Comparison of ENCODE assay signal across 11 cellular contexts in the genomic region with DNA sequence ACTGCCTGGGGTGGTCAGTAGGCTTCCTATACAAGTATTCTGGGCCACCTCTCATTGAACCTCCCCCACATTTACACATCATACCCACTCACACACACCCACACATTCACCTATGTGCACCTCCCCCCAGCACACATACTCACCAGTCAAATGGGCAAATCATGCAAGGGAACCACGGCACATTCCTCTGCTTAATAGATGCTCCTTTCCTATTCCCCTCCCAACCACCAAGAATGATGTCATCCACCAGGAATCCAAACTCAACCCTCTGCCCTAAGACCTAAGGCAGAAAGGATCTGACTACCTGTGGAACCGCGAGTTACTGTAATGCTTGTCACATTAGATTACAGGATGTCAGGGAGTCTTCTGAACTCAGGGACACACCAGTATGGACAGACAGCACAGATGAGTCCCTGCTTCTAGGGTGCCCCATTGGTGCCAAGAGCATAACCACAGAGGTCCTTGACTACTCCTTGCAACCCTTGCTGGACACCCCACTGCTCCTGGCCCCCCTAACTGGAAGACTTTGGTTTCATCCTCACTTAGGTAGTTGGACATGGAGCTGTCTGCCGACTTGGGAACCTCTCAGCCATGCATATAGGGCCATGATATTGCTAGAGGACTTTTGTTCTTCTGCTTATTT. TPM values are rescaled to one million over a fixed set of nuclear protein-coding genes. Genes with fewer than 3 reads are reported as not detected.
DNase-seq lines count a peak whose midpoint lies in the region; ATAC-seq, FAIRE-seq and TF ChIP-seq lines count a peak whose summit lies in the region.
"Had no signal": no experiment of that assay in that cellular context is flagged by ENCODE, and none has a peak within 500 bp of the region (broad histone marks: within the 10 kb centered on the region; RNA-seq: fewer than 3 reads in every experiment).

No MANE protein-coding gene starts in this region.

- H3K4ac ChIP-seq in H9 (ENCODE audit: low read depth, low read length): no peak overlapping the region

- H4K20me1 ChIP-seq in K562 (replicated peaks; ENCODE audit: control insufficient read depth, insufficient read depth, low read length): no peaks in the 10 kb centered on the region
- no peaks in the 10 kb centered on the region for H4K20me1 ChIP-seq in H9 (ENCODE audit: control insufficient read depth, insufficient read depth, insufficient read length)

- no peak overlapping the region for H3K4me3 Mint-ChIP-seq in H9
- H3K4me3 Mint-ChIP-seq: activated CD4-positive, alpha-beta T cell treated with anti-CD3 and anti-CD28 coated beads, Interleukin-2, amount 10 ng/mL, durations not matched to agents 24 days and 14 days had no signal

- no peak overlapping the region for H3K4me3 ChIP-seq in K562

- no peak overlapping the region for H2BK12ac ChIP-seq in H9 (ENCODE audit: insufficient read length, low read depth, low read length)

- H4K8ac ChIP-seq in H9 (replicated peaks; ENCODE audit: insufficient read length, low read depth, low read length): no peak overlapping the region

- BruUV-seq in K562 (replicated peaks; lab: Mats Ljungman, UMichigan): no TSS peak

- no peaks in the 10 kb centered on the region for H3K23me2 ChIP-seq in H9 (ENCODE audit: insufficient read length, low read depth, low read length, poor library complexity, severe bottlenecking)

- H2BK5ac ChIP-seq in H9 (ENCODE audit: insufficient read length, low read length): no peak overlapping the region

- H3K9me3 Mint-ChIP-seq in H9: no peaks in the 10 kb centered on the region
- H3K9me3 Mint-ChIP-seq: activated CD4-positive, alpha-beta T cell treated with anti-CD3 and anti-CD28 coated beads, Interleukin-2, amount 10 ng/mL, durations not matched to agents 24 days and 14 days had no signal

- no peak overlapping the region for H2BK20ac ChIP-seq in H9 (ENCODE audit: low read depth, low read length, poor library complexity, severe bottlenecking)

- POLR2A ChIA-PET in K562 (lab: Yijun Ruan, JAX): interaction anchor here (0.6 kb wide), 1 partner anchor 43 kb away, joined by 3 read pairs; no protein-coding TSS in a partner anchor

- TF ChIP-seq EP300 in Ishikawa (IDR thresholded peaks at IDR 0.05; ENCODE audit: borderline replicate concordance) (no peak; the same call in 1 of the 2 replicates), K562 (IDR thresholded peaks at IDR 0.05; ENCODE audit: low read length) (no peak)

- no peaks in the 10 kb centered on the region for H3K36me3 ChIP-seq in K562 (ENCODE audit: control insufficient read depth, insufficient read depth, low read length)

- no peaks in the 10 kb centered on the region for H3K27me3 ChIP-seq in K562 (ENCODE audit: control insufficient read depth in 2 of 2, insufficient read depth in 2 of 2, low read length in 2 of 2)
- no peaks in the 10 kb centered on the region for H3K27me3 ChIP-seq in H9 (ENCODE audit: insufficient read depth, low read length)

- H3K9ac ChIP-seq in K562 (ENCODE audit: insufficient read depth in 1 of 2, low read depth in 2 of 2, low read length in 2 of 2): no peak overlapping the region
- H3K9ac ChIP-seq in H9 (ENCODE audit: extremely low read depth, insufficient read length, low read length): no peak overlapping the region

- H3K27ac ChIP-seq in K562 (ENCODE audit: extremely low read depth, low read depth, low read length): no peak overlapping the region
- no peak overlapping the region for H3K27ac ChIP-seq in H9 (ENCODE audit: insufficient read length, low read depth, low read length)

- in situ Hi-C loops in K562 (cut with MboI): no loop called here

- H2AK5ac ChIP-seq in H9 (ENCODE audit: insufficient read length, low read length): no peak overlapping the region

- H3T11ph ChIP-seq in H9 (ENCODE audit: low read length): no peak overlapping the region

- ATAC-seq in K562 (no peak; the same call in 1 of the 3 replicates), HG02588 (IDR thresholded peaks at IDR 0.05; ENCODE audit: unreplicated experiment) (no peak), GM19023 (IDR thresholded peaks at IDR 0.05; ENCODE audit: unreplicated experiment) (no peak)

- no peaks in the 10 kb centered on the region for H3K79me1 ChIP-seq in H9 (ENCODE audit: insufficient read depth, low read depth, low read length, poor library complexity, severe bottlenecking)

- no peak overlapping the region for H3K23ac ChIP-seq in H9 (ENCODE audit: insufficient read length, low read depth, low read length)

- no peaks in the 10 kb centered on the region for H3K9me3 ChIP-seq in K562 (replicated peaks; ENCODE audit: control insufficient read depth, insufficient read depth, low read depth, low read length)
- no peaks in the 10 kb centered on the region for H3K9me3 ChIP-seq in H9 (ENCODE audit: control insufficient read depth, low read depth, low read length)

- H3K56ac ChIP-seq in H9 (ENCODE audit: insufficient read length, low read depth, low read length): no peak overlapping the region

- TF ChIP-seq RAD21 in Ishikawa (IDR thresholded peaks at IDR 0.05; ENCODE audit: low read depth): no peak
- TF ChIP-seq RAD21 in K562 (CRISPR knock-in tag; conservative IDR thresholded peaks at IDR 0.05 in 1 of 2, IDR thresholded peaks at IDR 0.05 in 1 of 2): no peak

- H3K14ac ChIP-seq in H9 (ENCODE audit: insufficient read depth, low read length): no peak overlapping the region

- TF ChIP-seq POLR2A in K562 (conservative IDR thresholded peaks at IDR 0.05): no peak

- DNase-seq in AG08396 (ENCODE audit: low spot score) (peak; percentile 46), K562 (ENCODE audit: extremely low read depth in 1 of 4, low spot score in 3 of 4) (no peak), kidney tubule cell (ENCODE audit: low spot score) (peak; percentile 100), H9 (no peak)
- DNase-seq in central memory CD4-positive, alpha-beta T cell: no peak
- DNase-seq: activated CD4-positive, alpha-beta T cell treated with anti-CD3 and anti-CD28 coated beads, Interleukin-2, amount 10 ng/mL, durations not matched to agents 24 days and 14 days; activated naive CD4-positive, alpha-beta T cell treated with Interleukin-2 at 50 U/mL for 16 hours had no signal

- intact Hi-C loops in K562 (cut with micrococcal nuclease): no loop called here

- TF ChIP-seq CTCF in K562 (IDR thresholded peaks at IDR 0.05 in 2 of 3, conservative IDR thresholded peaks at IDR 0.05 in 1 of 3; ENCODE audit: insufficient read depth in 2 of 3, low read depth in 1 of 3, low read length in 3 of 3): no peak
- TF ChIP-seq CTCF in H9 (conservative IDR thresholded peaks at IDR 0.05): no peak

- no peaks in the 10 kb centered on the region; a peak in 1 of 7 replicates for H3K36me3 Mint-ChIP-seq in H9 (ENCODE audit: insufficient read depth in 1 of 3, low read depth in 3 of 3)

- H3K9me1 ChIP-seq in K562 (ENCODE audit: control insufficient read depth, insufficient read depth, low read length): no peaks in the 10 kb centered on the region

- H4K91ac ChIP-seq in H9 (ENCODE audit: insufficient read length, low read depth, low read length): no peak overlapping the region

- H2AFZ ChIP-seq in K562 (ENCODE audit: low read depth, low read length): no peak overlapping the region
- no peak overlapping the region for H2AFZ ChIP-seq in H9 (ENCODE audit: low read length)

- H3K79me2 ChIP-seq in K562 (ENCODE audit: control insufficient read depth, insufficient read depth, low read length) (no peaks in the 10 kb centered on the region), H9 (ENCODE audit: insufficient read depth, low read length) (no peaks in the 10 kb centered on the region)

- peaks cover 1% of the 10 kb centered on the region; the same call in 1 of the 2 replicates for H3K27me3 Mint-ChIP-seq in H9 (ENCODE audit: low read depth)
- H3K27me3 Mint-ChIP-seq: activated CD4-positive, alpha-beta T cell treated with anti-CD3 and anti-CD28 coated beads, Interleukin-2, amount 10 ng/mL, durations not matched to agents 24 days and 14 days had no signal

- CTCF ChIA-PET in K562 (lab: Yijun Ruan, JAX; ENCODE audit: low intra/inter-chr PET ratio): no interaction called here

- H3K27ac Mint-ChIP-seq in H9: 0 out of 7 replicates have a peak overlapping the region, but pooled peaks of 1 of the 3 experiments have one; percentile 30
- H3K27ac Mint-ChIP-seq: activated CD4-positive, alpha-beta T cell treated with anti-CD3 and anti-CD28 coated beads, Interleukin-2, amount 10 ng/mL, durations not matched to agents 24 days and 14 days had no signal

- no peak overlapping the region for H2BK15ac ChIP-seq in H9 (ENCODE audit: low read depth, low read length)

- WGBS in K562 (ENCODE audit: insufficient coverage, low coverage, missing lambda C conversion rate): 19% methylated on average over 4 of the region's 4 CpGs
- WGBS in H9 (ENCODE audit: extremely low coverage, insufficient read length, low lambda C conversion rate): no CpG with 5 or more reads among the region's 4 CpGs

- no peak overlapping the region for H2BK120ac ChIP-seq in H9 (ENCODE audit: low read depth, low read length, poor library complexity, severe bottlenecking)

- no peaks in the 10 kb centered on the region; a peak in 2 of 5 replicates for H3K4me1 ChIP-seq in K562 (replicated peaks in 1 of 2; ENCODE audit: control insufficient read depth in 2 of 2, insufficient read depth in 2 of 2, low read length in 2 of 2)
- H3K4me1 ChIP-seq in H9 (ENCODE audit: insufficient read depth, low read length): peaks cover 4% of the 10 kb centered on the region; the same call in 1 of the 2 replicates

- FAIRE-seq in K562 (lab: Jason Lieb, UNC): peak; percentile 40
- FAIRE-seq: islet of Langerhans had no signal

- no peak overlapping the region for H3K18ac ChIP-seq in H9 (ENCODE audit: insufficient read length, low read depth, low read length)

- H3K4me2 ChIP-seq in K562 (ENCODE audit: insufficient read depth, low read length) (no peak overlapping the region), H9 (ENCODE audit: insufficient read depth, insufficient read length, low read length) (no peak overlapping the region)

- H3K4me1 Mint-ChIP-seq in H9: peaks cover 5 to 11% of the 10 kb centered on the region in 2 experiments

- H4K5ac ChIP-seq in H9 (ENCODE audit: insufficient read length, low read depth, low read length): no peak overlapping the region

RNA-seq across cellular contexts. Expression of a gene that starts 21.5 kb away (rescaled TPM):
- total RNA-seq in K562 (2011; cell fraction: chromatin; rRNA removed; ENCODE audit: low replicate concordance): 40.4 and 84.2 TPM in 2 replicates
- total RNA-seq in K562 (2011; cell fraction: nucleolus; rRNA removed): 26.8 and 29.9 TPM in 2 replicates
- 50.8 and 86.8 TPM in 2 replicates for total RNA-seq in K562 (2011; cell fraction: nucleoplasm; rRNA removed)
- total RNA-seq in K562 (2014; rRNA removed) (48.3 and 52.6 TPM in 2 replicates), K562 (2014; rRNA removed; fragmentation: Illumina TruSeq; extraction: Trizol) (70.6 and 78.4 TPM in 2 replicates), K562 (2015; rRNA removed; fragmentation: Illumina TruSeq; extraction: Trizol) (91.8 and 94.4 TPM in 2 replicates), K562 (2021) (70.4 and 74.7 TPM in 2 replicates), H9 (2021) (41.8 and 42.7 TPM in 2 replicates)
- polyA plus RNA-seq in K562 (2011; rRNA removed) (62.8 and 85.9 TPM in 2 replicates), K562 (2014; fragmentation: Illumina TruSeq; extraction: Trizol) (66.0 and 70.1 TPM in 2 replicates), K562 (2014; fragmentation: Nextera tagmentation; extraction: Ambion mirVana) (10 to 100 TPM; 27.2 to 37.4 TPM), K562 (2014; rRNA removed) (51.8 and 52.8 TPM in 2 replicates)
- 21.4 and 31.9 TPM in 2 replicates for polyA plus RNA-seq in K562 (2011; cell fraction: cytosol; rRNA removed)
- polyA plus RNA-seq in K562 (2011; cell fraction: nucleus; rRNA removed): 30.5 and 39.5 TPM in 2 replicates
- polyA plus RNA-seq in K562 (2012): 51.1 and 51.6 TPM in 2 replicates
- 113 and 122 TPM in 2 replicates for polyA minus RNA-seq in K562 (2011; rRNA and poly(A)+ RNA removed)
- polyA minus RNA-seq in K562 (2011; cell fraction: cytosol; rRNA and poly(A)+ RNA removed): 46.9 and 70.5 TPM in 2 replicates
- 28.0 and 46.1 TPM in 2 replicates for polyA minus RNA-seq in K562 (2011; cell fraction: nucleus; rRNA and poly(A)+ RNA removed)

Comparison
In these comparisons a context has a peak if more than half of its experiments do, and no peak if none do; other contexts are left out.
1. DNase-seq: peak in AG08396 (single experiment) and kidney tubule cell (single experiment); none in K562 (0 of 4), H9 (single experiment) and central memory CD4-positive, alpha-beta T cell (single experiment).